ENCODE assay signal across 8 cellular contexts in genomic region chr9:129610473-129611301, GRCh38.
DNase-seq lines count a peak whose midpoint lies in the region; ATAC-seq, FAIRE-seq and TF ChIP-seq lines count a peak whose summit lies in the region.

No MANE protein-coding gene starts in this region.

- no peaks in the 10 kb centered on the region for H3K36me3 ChIP-seq in brain microvascular endothelial cell (replicated peaks)
- H3K36me3 ChIP-seq in iPS-18a (ENCODE audit: control insufficient read depth, low read depth, low read length) = no peaks in the 10 kb centered on the region

- H3K27ac ChIP-seq in VCaP = peak overlapping the region; percentile 51; the same call in 1 of the 2 replicates
- peak overlapping the region; percentile 50 for H3K27ac ChIP-seq in brain microvascular endothelial cell
- H3K27ac ChIP-seq in iPS-18a (ENCODE audit: low read length) = no peak overlapping the region
- peak overlapping the region; percentile 72 to 97 (median 90) for H3K27ac ChIP-seq in skin epidermis

- no peak for TF ChIP-seq POLR2A in NB4 (IDR thresholded peaks at IDR 0.05; ENCODE audit: extremely low read depth, insufficient read length)

- no peak for FAIRE-seq in GM19239 (lab: Jason Lieb, UNC)

- H3K4me3 ChIP-seq in NB4 (ENCODE audit: low read depth, low read length) (no peak overlapping the region), brain microvascular endothelial cell (ENCODE audit: low read depth, low read length) (peak overlapping the region; percentile 57), iPS-18a (ENCODE audit: low read length) (peak overlapping the region; percentile 56), skin epidermis (peak overlapping the region; percentile 48 to 73 (median 54))

- H3K4me1 ChIP-seq in iPS-18a (ENCODE audit: control insufficient read depth, low read depth, low read length) = peaks cover 20% of the 10 kb centered on the region

- in situ Hi-C loops in brain microvascular endothelial cell (cut with HindIII; ENCODE audit: low pct_ligation_motif_present, low sequenced_read_pairs) = loop anchor here (25.0 kb wide), 1 partner anchor 273 kb away; no protein-coding TSS in a partner anchor

- TF ChIP-seq CTCF in NB4 (IDR thresholded peaks at IDR 0.05; ENCODE audit: low read depth, low read length) (peak; percentile 60), VCaP (conservative IDR thresholded peaks at IDR 0.05) (peak; percentile 91), brain microvascular endothelial cell (IDR thresholded peaks at IDR 0.05; ENCODE audit: low read depth, low read length, missing control alignments) (peak; percentile 89)

- H3K27me3 ChIP-seq in brain microvascular endothelial cell (replicated peaks) (no peaks in the 10 kb centered on the region), iPS-18a (ENCODE audit: control insufficient read depth, insufficient read depth, low read length) (peaks cover 15% of the 10 kb centered on the region)

- DNase-seq in AML-193 (lab: John Stamatoyannopoulos, UW) (peak; percentile 25 to 34), GM19239 (ENCODE audit: insufficient read length, low spot score) (peak; percentile 86), NB4 (ENCODE audit: low read depth) (peak; percentile 71), brain microvascular endothelial cell (peak; percentile 56)

- no peaks in the 10 kb centered on the region for H3K9me3 ChIP-seq in iPS-18a (ENCODE audit: control insufficient read depth, low read depth, low read length)

- H3K9ac ChIP-seq in iPS-18a (ENCODE audit: low read length) = peak overlapping the region; percentile 45

- no peak for ATAC-seq in GM19455 (IDR thresholded peaks at IDR 0.05; ENCODE audit: unreplicated experiment)

Comparison
In these comparisons a context has a peak if more than half of its experiments do, and no peak if none do; other contexts are left out.
1. DNase-seq: peak in every context shown above with its lines; median percentile 86 in GM19239; 71 in NB4; 56 in brain microvascular endothelial cell; 30 in AML-193.